In genomic region chr2:52128081-52128480, GRCh38 we compare ENCODE assay signal across 34 cellular contexts.
DNase-seq lines count a peak whose midpoint lies in the region; ATAC-seq and TF ChIP-seq lines count a peak whose summit lies in the region.
"Had no signal": no experiment of that assay in that cellular context is flagged by ENCODE, and none has a peak within 500 bp of the region (broad histone marks: within the 10 kb centered on the region; RNA-seq: fewer than 3 reads in every experiment).

No MANE protein-coding gene starts in this region.

- TF ChIP-seq CTCF in NB4 (IDR thresholded peaks at IDR 0.05; ENCODE audit: low read depth, low read length) (no peak), cardiac fibroblast (IDR thresholded peaks at IDR 0.05; ENCODE audit: low read depth, low read length) (no peak), nephron progenitor cell (IDR thresholded peaks at IDR 0.05) (no peak)

- H3F3A ChIP-seq in GM23248 (ENCODE audit: insufficient read depth) = no peaks in the 10 kb centered on the region

- no peak overlapping the region for H3K4me3 ChIP-seq in GM23248
- H3K4me3 ChIP-seq in NB4 (ENCODE audit: low read depth, low read length) = no peak overlapping the region
- no peak overlapping the region for H3K4me3 ChIP-seq in cardiac fibroblast (replicated peaks in 1 of 2; ENCODE audit: low read depth in 2 of 2, low read length in 2 of 2)
- H3K4me3 ChIP-seq: cardiac muscle cell, colonic mucosa, Peyer's patch had no signal

- H3K27me3 ChIP-seq in GM23248 (replicated peaks; ENCODE audit: insufficient read depth) = no peaks in the 10 kb centered on the region
- H3K27me3 ChIP-seq: cardiac muscle cell, colonic mucosa, foreskin keratinocyte, Peyer's patch had no signal

- H3K9ac ChIP-seq in GM23248 = no peak overlapping the region

- H4K20me1 ChIP-seq in GM23248 (ENCODE audit: insufficient read depth) = no peaks in the 10 kb centered on the region

- no peak overlapping the region for H3K4me2 ChIP-seq in GM23248 (ENCODE audit: unreplicated experiment)

- no peaks in the 10 kb centered on the region for H3K36me3 ChIP-seq in GM23248 (ENCODE audit: low read depth)
- H3K36me3 ChIP-seq: cardiac muscle cell, colonic mucosa, Peyer's patch, WERI-Rb-1 had no signal

- DNase-seq in GM23248 (peak; percentile 12), NB4 (ENCODE audit: low read depth) (peak; percentile 3), cardiac fibroblast (ENCODE audit: low read depth in 2 of 2) (peak; percentile 2 to 50), nephron progenitor cell (no peak), NCI-H345 treated with DMSO at 0.1 percent for 48 hours (lab: John Stamatoyannopoulos, UW; ENCODE audit: unreplicated experiment) (no peak), kidney glomerular epithelial cell (lab: John Stamatoyannopoulos, UW) (no peak), COLO829 (ENCODE audit: low spot score) (no peak)
- DNase-seq in natural killer cell treated with Interleukin-12 subunit alpha and Interleukin-12 subunit beta and Interleukin-15 and Interleukin-18, amount 100 ng/mL, for 72 hours (ENCODE audit: low spot score) = no peak
- DNase-seq: activated CD4-positive, alpha-beta T cell treated with anti-CD3 and anti-CD28 coated beads, Interleukin-2, amount 10 ng/mL, durations not matched to agents 24 days and 14 days; activated CD8-positive, alpha-beta memory T cell treated with anti-CD3 and anti-CD28 coated beads for 24 hours; amygdala; Calu3; colonic mucosa; DMS79; effector memory CD8-positive, alpha-beta T cell; erythroblast; foreskin keratinocyte; GDM1; head of caudate nucleus; midbrain; naive B cell; NCI-H1417; NCI-H2029 treated with DMSO at 0.1 percent for 48 hours; NCI-H526; occipital lobe; Peyer's patch; SHP77 treated with DMSO at 0.1 percent for 48 hours; SW 1271; WERI-Rb-1 had no signal

- peaks cover 24% of the 10 kb centered on the region for H3K9me3 Mint-ChIP-seq in nephron progenitor cell
- H3K9me3 Mint-ChIP-seq in natural killer cell treated with Interleukin-12 subunit alpha and Interleukin-12 subunit beta and Interleukin-15 and Interleukin-18, amount 100 ng/mL, for 72 hours = peaks cover 11% of the 10 kb centered on the region
- H3K9me3 Mint-ChIP-seq: type B pancreatic cell had no signal

- peaks cover 10% of the 10 kb centered on the region for H3K4me1 Mint-ChIP-seq in nephron progenitor cell
- no peaks in the 10 kb centered on the region for H3K4me1 Mint-ChIP-seq in natural killer cell treated with Interleukin-12 subunit alpha and Interleukin-12 subunit beta and Interleukin-15 and Interleukin-18, amount 100 ng/mL, for 72 hours (ENCODE audit: low read depth in 2 of 2)
- H3K4me1 Mint-ChIP-seq: activated CD4-positive, alpha-beta T cell treated with anti-CD3 and anti-CD28 coated beads, Interleukin-2, amount 10 ng/mL, durations not matched to agents 24 days and 14 days; CD14-positive monocyte; naive B cell; stimulated activated memory B cell treated with anti-CD40 and anti-IgM and Interleukin-4, amounts not matched to agents 10 μg/mL and 1 μg/mL and 100 μg/mL, for 72 hours had no signal

- H3K9me3 ChIP-seq in GM23248 (ENCODE audit: low read depth) = no peaks in the 10 kb centered on the region
- H3K9me3 ChIP-seq: colonic mucosa, Peyer's patch had no signal

- ATAC-seq in natural killer cell treated with Interleukin-12 subunit alpha and Interleukin-12 subunit beta and Interleukin-15 and Interleukin-18, amount 100 ng/mL, for 72 hours = no peak
- ATAC-seq: activated naive CD4-positive, alpha-beta T cell treated with anti-CD3 and anti-CD28 coated beads, Interleukin-2, amount 50 U/mL, for 72 hours; effector memory CD8-positive, alpha-beta T cell; foreskin keratinocyte; stimulated activated memory B cell treated with anti-CD40 and anti-IgM and Interleukin-4, amounts not matched to agents 10 μg/mL and 1 μg/mL and 100 μg/mL, for 72 hours had no signal

- peak overlapping the region; percentile 35 for H2AFZ ChIP-seq in GM23248

- no peak for TF ChIP-seq POLR2A in NB4 (IDR thresholded peaks at IDR 0.05; ENCODE audit: extremely low read depth, insufficient read length)

- no peaks in the 10 kb centered on the region for H3K4me1 ChIP-seq in GM23248 (ENCODE audit: insufficient read depth)
- H3K4me1 ChIP-seq: colonic mucosa, foreskin keratinocyte, Peyer's patch had no signal

- 10 to 13% methylated on average over 3 of the region's 3 CpGs for WGBS in GM23248 (ENCODE audit: low coverage in 1 of 2, low lambda C conversion rate in 2 of 2, missing lambda C conversion rate in 2 of 2), 2 experiments

- H3K79me2 ChIP-seq in GM23248 (ENCODE audit: insufficient read depth) = no peaks in the 10 kb centered on the region

- no peaks in the 10 kb centered on the region for H3K36me3 Mint-ChIP-seq in nephron progenitor cell (ENCODE audit: low read depth)
- H3K36me3 Mint-ChIP-seq in natural killer cell treated with Interleukin-12 subunit alpha and Interleukin-12 subunit beta and Interleukin-15 and Interleukin-18, amount 100 ng/mL, for 72 hours = peaks cover 11% of the 10 kb centered on the region
- H3K36me3 Mint-ChIP-seq: activated naive CD4-positive, alpha-beta T cell treated with anti-CD3 and anti-CD28 coated beads, Interleukin-2, amount 50 U/mL, for 72 hours; CD14-positive monocyte; naive B cell; stimulated activated memory B cell treated with anti-CD40 and anti-IgM and Interleukin-4, amounts not matched to agents 10 μg/mL and 1 μg/mL and 100 μg/mL, for 72 hours; type B pancreatic cell had no signal

- H3K4me3 Mint-ChIP-seq in nephron progenitor cell = no peak overlapping the region
- H3K4me3 Mint-ChIP-seq in natural killer cell treated with Interleukin-12 subunit alpha and Interleukin-12 subunit beta and Interleukin-15 and Interleukin-18, amount 100 ng/mL, for 72 hours = no peak overlapping the region
- H3K4me3 Mint-ChIP-seq: activated CD4-positive, alpha-beta T cell treated with anti-CD3 and anti-CD28 coated beads, Interleukin-2, amount 10 ng/mL, durations not matched to agents 24 days and 14 days; CD14-positive monocyte; effector memory CD8-positive, alpha-beta T cell; naive B cell; stimulated activated memory B cell treated with anti-CD40 and anti-IgM and Interleukin-4, amounts not matched to agents 10 μg/mL and 1 μg/mL and 100 μg/mL, for 72 hours; type B pancreatic cell had no signal

- H3K9me2 ChIP-seq in GM23248 (ENCODE audit: insufficient read depth) = no peaks in the 10 kb centered on the region

- H3K27me3 Mint-ChIP-seq in nephron progenitor cell (ENCODE audit: low read depth, poor library complexity) = peaks cover 3% of the 10 kb centered on the region
- H3K27me3 Mint-ChIP-seq in natural killer cell treated with Interleukin-12 subunit alpha and Interleukin-12 subunit beta and Interleukin-15 and Interleukin-18, amount 100 ng/mL, for 72 hours = no peaks in the 10 kb centered on the region
- H3K27me3 Mint-ChIP-seq: activated CD4-positive, alpha-beta T cell treated with anti-CD3 and anti-CD28 coated beads, Interleukin-2, amount 10 ng/mL, durations not matched to agents 24 days and 14 days; effector memory CD8-positive, alpha-beta T cell; naive B cell; stimulated activated memory B cell treated with anti-CD40 and anti-IgM and Interleukin-4, amounts not matched to agents 10 μg/mL and 1 μg/mL and 100 μg/mL, for 72 hours; type B pancreatic cell had no signal

- in situ Hi-C loops in GM23248 (cut with MboI) = no loop called here

- H3K27ac ChIP-seq in GM23248 = no peak overlapping the region
- H3K27ac ChIP-seq: cardiac muscle cell, colonic mucosa, foreskin keratinocyte, Peyer's patch, WERI-Rb-1 had no signal

- peak overlapping the region; percentile 25 for H3K27ac Mint-ChIP-seq in nephron progenitor cell
- H3K27ac Mint-ChIP-seq in natural killer cell treated with Interleukin-12 subunit alpha and Interleukin-12 subunit beta and Interleukin-15 and Interleukin-18, amount 100 ng/mL, for 72 hours = no peak overlapping the region
- H3K27ac Mint-ChIP-seq: activated CD4-positive, alpha-beta T cell treated with anti-CD3 and anti-CD28 coated beads, Interleukin-2, amount 10 ng/mL, durations not matched to agents 24 days and 14 days; activated naive CD4-positive, alpha-beta T cell treated with anti-CD3 and anti-CD28 coated beads, Interleukin-2, amount 50 U/mL, for 72 hours; CD14-positive monocyte; effector memory CD8-positive, alpha-beta T cell; naive B cell; stimulated activated memory B cell treated with anti-CD40 and anti-IgM and Interleukin-4, amounts not matched to agents 10 μg/mL and 1 μg/mL and 100 μg/mL, for 72 hours; type B pancreatic cell had no signal

Comparison
In these comparisons a context has a peak if more than half of its experiments do, and no peak if none do; other contexts are left out.
1. DNase-seq: peak in GM23248 (single experiment), NB4 (single experiment) and cardiac fibroblast (2 of 2); none in nephron progenitor cell (single experiment), NCI-H345 treated with DMSO at 0.1 percent for 48 hours (single experiment), kidney glomerular epithelial cell (single experiment), COLO829 (single experiment) and natural killer cell treated with Interleukin-12 subunit alpha and Interleukin-12 subunit beta and Interleukin-15 and Interleukin-18, amount 100 ng/mL, for 72 hours (single experiment).